14 cellular contexts compared by ENCODE assay signal in genomic region chr4:7821245-7822165, GRCh38.
DNase-seq lines count a peak whose midpoint lies in the region; ATAC-seq and TF ChIP-seq lines count a peak whose summit lies in the region.
"Had no signal": no experiment of that assay in that cellular context is flagged by ENCODE, and none has a peak within 500 bp of the region (broad histone marks: within the 10 kb centered on the region; RNA-seq: fewer than 3 reads in every experiment).

No MANE protein-coding gene starts in this region.

- H3K4me2 ChIP-seq in neural progenitor cell, result no peak overlapping the region

- no peak overlapping the region for H3K27ac ChIP-seq in neural progenitor cell
- H3K27ac ChIP-seq in vagina, result peak overlapping the region; percentile 81

- H3K4me1 ChIP-seq in neural progenitor cell (peaks cover 18% of the 10 kb centered on the region), vagina (peaks cover 32% of the 10 kb centered on the region)

- peaks cover 17% of the 10 kb centered on the region for H3K36me3 Mint-ChIP-seq in activated CD8-positive, alpha-beta T cell treated with anti-CD3 and anti-CD28 coated beads for 36 hours (ENCODE audit: low read depth)
- H3K36me3 Mint-ChIP-seq in activated CD8-positive, alpha-beta T cell treated with anti-CD3 and anti-CD28 coated beads, Interleukin-2, amount 10 ng/mL, durations not matched to agents 7 days and 5 days (ENCODE audit: low read depth), result peaks cover under 1% of the 10 kb centered on the region
- H3K36me3 Mint-ChIP-seq in neural progenitor cell, result peaks cover 6% of the 10 kb centered on the region

- peak; percentile 7 for ATAC-seq in activated CD8-positive, alpha-beta T cell treated with anti-CD3 and anti-CD28 coated beads for 36 hours
- ATAC-seq in activated CD8-positive, alpha-beta T cell treated with anti-CD3 and anti-CD28 coated beads, Interleukin-2, amount 10 ng/mL, durations not matched to agents 7 days and 5 days, result no peak
- ATAC-seq: esophagus mucosa had no signal

- CTCF ChIA-PET in activated CD8-positive, alpha-beta T cell treated with anti-CD3 and anti-CD28 coated beads for 36 hours (lab: Charles Lee), result interaction anchor here (0.8 to 2.5 kb wide), 5 partner anchors 19 to 59 kb away, joined by 3 to 11 read pairs (median 5); no protein-coding TSS in a partner anchor
- CTCF ChIA-PET in activated CD8-positive, alpha-beta T cell treated with anti-CD3 and anti-CD28 coated beads, Interleukin-2, amount 10 ng/mL, durations not matched to agents 7 days and 5 days (lab: Charles Lee), result interaction anchor here (1.2 to 1.8 kb wide), 4 partner anchors 17 to 23 kb away, joined by 5 to 12 read pairs (median 6); no protein-coding TSS in a partner anchor

- POLR2A ChIA-PET in activated CD8-positive, alpha-beta T cell treated with anti-CD3 and anti-CD28 coated beads for 36 hours (lab: Charles Lee), result interaction anchor here (0.6 kb wide), 1 partner anchor 175 kb away, joined by 3 read pairs; no protein-coding TSS in a partner anchor
- POLR2A ChIA-PET in activated CD8-positive, alpha-beta T cell treated with anti-CD3 and anti-CD28 coated beads, Interleukin-2, amount 10 ng/mL, durations not matched to agents 7 days and 5 days (lab: Charles Lee), result interaction anchor here (0.8 kb wide), 1 partner anchor 28 kb away, joined by 3 read pairs; no protein-coding TSS in a partner anchor

- H3K27me3 Mint-ChIP-seq in activated CD8-positive, alpha-beta T cell treated with anti-CD3 and anti-CD28 coated beads for 36 hours, result peaks cover 2% of the 10 kb centered on the region
- H3K27me3 Mint-ChIP-seq in activated CD8-positive, alpha-beta T cell treated with anti-CD3 and anti-CD28 coated beads, Interleukin-2, amount 10 ng/mL, durations not matched to agents 7 days and 5 days (ENCODE audit: low read depth), result no peaks in the 10 kb centered on the region
- no peaks in the 10 kb centered on the region for H3K27me3 Mint-ChIP-seq in neural progenitor cell (ENCODE audit: insufficient read depth, low read depth)

- no peak overlapping the region for H3K9ac ChIP-seq in neural progenitor cell

- H3K4me3 ChIP-seq in fibroblast of mammary gland (ENCODE audit: control insufficient read depth, low read depth, low read length) (no peak overlapping the region), neural progenitor cell (no peak overlapping the region), vagina (no peak overlapping the region)

- H3K9me3 ChIP-seq in neural progenitor cell (ENCODE audit: low read depth) (no peaks in the 10 kb centered on the region), vagina (no peaks in the 10 kb centered on the region)

- H3K36me3 ChIP-seq in neural progenitor cell (no peaks in the 10 kb centered on the region), vagina (no peaks in the 10 kb centered on the region)

- H3K27me3 ChIP-seq in neural progenitor cell, result no peaks in the 10 kb centered on the region
- H3K27me3 ChIP-seq in vagina, result no peaks in the 10 kb centered on the region

- no peak for TF ChIP-seq POLR2A in vagina (IDR thresholded peaks at IDR 0.05)

- TF ChIP-seq CTCF in activated CD8-positive, alpha-beta T cell treated with anti-CD3 and anti-CD28 coated beads for 36 hours (IDR thresholded peaks at IDR 0.05), result no peak
- no peak for TF ChIP-seq CTCF in fibroblast of mammary gland (conservative IDR thresholded peaks at IDR 0.05; ENCODE audit: control insufficient read depth, insufficient read depth, low read depth, low read length)
- no peak for TF ChIP-seq CTCF in neural progenitor cell (IDR thresholded peaks at IDR 0.05)
- no peak for TF ChIP-seq CTCF in vagina (IDR thresholded peaks at IDR 0.05)

- no peaks in the 10 kb centered on the region for H4K20me1 ChIP-seq in neural progenitor cell (ENCODE audit: low read depth)

- no peak for DNase-seq in activated CD8-positive, alpha-beta T cell treated with anti-CD3 and anti-CD28 coated beads for 36 hours
- no peak for DNase-seq in activated CD8-positive, alpha-beta T cell treated with anti-CD3 and anti-CD28 coated beads, Interleukin-2, amount 10 ng/mL, durations not matched to agents 7 days and 5 days
- DNase-seq in fibroblast of mammary gland (ENCODE audit: low read depth), result peak; percentile 67
- no peak for DNase-seq in neural progenitor cell (ENCODE audit: low spot score)
- DNase-seq in vagina (ENCODE audit: extremely low spot score in 2 of 2), result no peak
- DNase-seq in 8988T, result no peak
- DNase-seq in stimulated activated CD4-positive, alpha-beta T cell treated with anti-CD3 and anti-CD28 coated beads, Interleukin-2, amount 100 ng/mL, for 24 hours, result no peak
- DNase-seq in effector CD8-positive, alpha-beta T cell (lab: John Stamatoyannopoulos, UW), result no peak
- DNase-seq: activated gamma-delta T cell; central memory CD4-positive, alpha-beta T cell; midbrain; NCI-H1092; NCI-H524 treated with DMSO at 0.1 percent for 48 hours had no signal

- H3K4me1 Mint-ChIP-seq in activated CD8-positive, alpha-beta T cell treated with anti-CD3 and anti-CD28 coated beads for 36 hours (ENCODE audit: low read depth), result peaks cover 1% of the 10 kb centered on the region
- H3K4me1 Mint-ChIP-seq in activated CD8-positive, alpha-beta T cell treated with anti-CD3 and anti-CD28 coated beads, Interleukin-2, amount 10 ng/mL, durations not matched to agents 7 days and 5 days (ENCODE audit: low read depth), result peaks cover 3% of the 10 kb centered on the region
- H3K4me1 Mint-ChIP-seq in neural progenitor cell, result peaks cover 35% of the 10 kb centered on the region

- no peaks in the 10 kb centered on the region for H3K79me2 ChIP-seq in neural progenitor cell (ENCODE audit: low read depth)

- no peaks in the 10 kb centered on the region for H3K9me3 Mint-ChIP-seq in activated CD8-positive, alpha-beta T cell treated with anti-CD3 and anti-CD28 coated beads for 36 hours
- H3K9me3 Mint-ChIP-seq in activated CD8-positive, alpha-beta T cell treated with anti-CD3 and anti-CD28 coated beads, Interleukin-2, amount 10 ng/mL, durations not matched to agents 7 days and 5 days (ENCODE audit: insufficient read depth), result no peaks in the 10 kb centered on the region
- H3K9me3 Mint-ChIP-seq in neural progenitor cell, result no peaks in the 10 kb centered on the region

- no peak overlapping the region for H2AFZ ChIP-seq in neural progenitor cell (replicated peaks)

- no peak overlapping the region for H3K27ac Mint-ChIP-seq in activated CD8-positive, alpha-beta T cell treated with anti-CD3 and anti-CD28 coated beads for 36 hours
- H3K27ac Mint-ChIP-seq in activated CD8-positive, alpha-beta T cell treated with anti-CD3 and anti-CD28 coated beads, Interleukin-2, amount 10 ng/mL, durations not matched to agents 7 days and 5 days, result no peak overlapping the region
- peak overlapping the region; percentile 14 for H3K27ac Mint-ChIP-seq in neural progenitor cell

- peaks cover 8% of the 10 kb centered on the region for H3F3A ChIP-seq in neural progenitor cell (ENCODE audit: low read depth)

- H3K4me3 Mint-ChIP-seq in activated CD8-positive, alpha-beta T cell treated with anti-CD3 and anti-CD28 coated beads for 36 hours, result no peak overlapping the region
- H3K4me3 Mint-ChIP-seq in activated CD8-positive, alpha-beta T cell treated with anti-CD3 and anti-CD28 coated beads, Interleukin-2, amount 10 ng/mL, durations not matched to agents 7 days and 5 days, result no peak overlapping the region
- no peak overlapping the region for H3K4me3 Mint-ChIP-seq in neural progenitor cell

- intact Hi-C loops in activated CD8-positive, alpha-beta T cell treated with anti-CD3 and anti-CD28 coated beads for 36 hours (cut with micrococcal nuclease), result no loop called here
- intact Hi-C loops in vagina (cut with DNase I), result loop anchor here (2.0 kb wide), 1 partner anchor 57 kb away; no protein-coding TSS in a partner anchor
